26 cellular contexts compared by ENCODE assay signal in the genomic region with DNA sequence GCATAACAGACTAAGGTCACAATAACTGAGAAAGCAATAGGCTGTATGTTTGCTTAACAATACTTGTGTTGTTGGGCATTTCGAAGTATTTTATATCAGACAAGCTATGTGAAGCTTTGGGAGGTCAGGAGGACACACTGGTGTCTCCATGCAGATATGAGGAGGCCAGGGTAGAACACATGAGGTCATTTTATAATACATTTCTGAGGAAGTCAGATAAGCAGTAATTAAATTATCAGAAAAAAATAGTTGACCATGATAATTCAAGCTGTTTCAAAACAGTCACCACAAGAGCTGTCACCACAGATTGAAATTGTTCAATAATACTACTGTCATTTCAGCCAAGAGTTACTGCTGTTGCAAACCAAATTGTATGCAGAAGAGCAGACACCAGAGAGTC.
"Had no signal": no experiment of that assay in that cellular context is flagged by ENCODE, and none has a peak within 500 bp of the region (broad histone marks: within the 10 kb centered on the region; RNA-seq: fewer than 3 reads in every experiment).

No MANE protein-coding gene starts in this region.

- H3K9me3 ChIP-seq: esophagus squamous epithelium, gastroesophageal sphincter, lower lobe of right lung, mucosa of descending colon had no signal

- H3K79me2 ChIP-seq: hepatocyte had no signal

- H3K4me3 ChIP-seq: coronary artery, dorsolateral prefrontal cortex, esophagus squamous epithelium, gastroesophageal sphincter, heart left ventricle, hepatocyte, left ventricle myocardium inferior, lower lobe of right lung, mucosa of descending colon had no signal

- H2AFZ ChIP-seq: hepatocyte had no signal

- FAIRE-seq: colon, frontal cortex, kidney had no signal

- H3K36me3 ChIP-seq: esophagus squamous epithelium, gastroesophageal sphincter, heart left ventricle, left ventricle myocardium inferior, lower lobe of right lung had no signal

- H3K4me2 ChIP-seq: hepatocyte had no signal

- H3K27me3 ChIP-seq: dorsolateral prefrontal cortex, esophagus squamous epithelium, gastroesophageal sphincter, heart left ventricle, hepatocyte had no signal

- H3K27ac ChIP-seq: coronary artery, dorsolateral prefrontal cortex, epithelial cell of prostate, esophagus squamous epithelium, gastroesophageal sphincter, heart left ventricle, hepatocyte, left ventricle myocardium inferior, lower lobe of right lung had no signal

- H3K4me1 ChIP-seq: esophagus squamous epithelium, gastroesophageal sphincter, left ventricle myocardium inferior, lower lobe of right lung had no signal

- DNase-seq: dermis blood vessel endothelial cell; dorsolateral prefrontal cortex; effector CD4-positive, alpha-beta T cell; effector memory CD4-positive, alpha-beta T cell; erythroblast; esophagus squamous epithelium; foreskin fibroblast; heart left ventricle; hypothalamus; immature natural killer cell; islet precursor cell; kidney; kidney glomerular epithelial cell; left colon; left ventricle myocardium inferior; lower lobe of right lung; mesenchymal stem cell; mucosa of descending colon; naive B cell; naive thymus-derived CD8-positive, alpha-beta T cell had no signal
